8 cellular contexts compared by ENCODE assay signal in the genomic region with DNA sequence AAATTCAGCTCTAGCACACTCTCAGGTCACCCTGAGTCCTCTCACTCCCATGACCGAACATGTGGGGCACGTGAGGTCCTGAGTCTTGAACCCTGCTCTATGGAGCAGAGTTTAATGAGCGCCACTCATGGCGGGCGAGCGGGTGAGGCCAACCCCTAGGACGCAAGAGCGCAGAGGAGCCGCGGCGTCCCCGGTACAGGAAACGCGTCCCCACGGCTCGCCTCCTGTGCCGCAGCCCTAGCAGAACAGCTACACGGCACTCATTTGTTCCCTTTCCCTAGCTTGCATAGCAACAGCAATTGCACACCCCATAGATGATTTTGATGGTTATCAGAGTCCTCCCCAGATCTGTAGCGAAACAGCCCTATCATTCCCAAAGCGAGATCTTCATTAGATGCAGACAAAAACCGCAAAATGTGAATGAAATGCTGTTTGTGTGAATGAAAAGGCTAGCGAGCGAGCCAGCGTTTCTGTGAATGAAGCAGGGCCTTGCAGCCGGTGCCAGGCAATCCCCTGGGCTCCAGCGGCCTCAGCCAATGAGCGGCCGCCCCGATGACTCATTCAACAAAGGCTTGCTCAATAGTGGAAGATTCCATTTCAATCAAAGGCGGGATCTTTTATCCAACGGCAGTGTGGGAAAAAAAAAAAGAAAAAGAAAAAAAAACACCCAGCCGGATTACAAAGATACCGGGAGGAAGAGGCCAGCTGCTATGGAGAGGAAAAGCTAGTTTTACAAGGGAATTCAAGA. TPM values are rescaled to one million over a fixed set of nuclear protein-coding genes. Genes with fewer than 3 reads are reported as not detected.
DNase-seq lines count a peak whose midpoint lies in the region; ATAC-seq and TF ChIP-seq lines count a peak whose summit lies in the region.

No MANE protein-coding gene starts in this region.

- peak overlapping the region; percentile 70 for H2AFZ ChIP-seq in neural progenitor cell (replicated peaks)

- WGBS in thyroid gland, 2 donors, result 0 to 2% methylated on average over 32 to 33 of the region's 33 CpGs

- H3K27me3 ChIP-seq in adipocyte (replicated peaks; ENCODE audit: control insufficient read depth, insufficient read depth, low read length) (no peaks in the 10 kb centered on the region), neural progenitor cell (peaks cover 55% of the 10 kb centered on the region), thyroid gland (no peaks in the 10 kb centered on the region)

- H3K4me1 ChIP-seq in adipocyte (ENCODE audit: control insufficient read depth, insufficient read depth, low read length) (peaks cover 21% of the 10 kb centered on the region), neural progenitor cell (peaks cover 29% of the 10 kb centered on the region), thyroid gland (peaks cover 17 to 21% of the 10 kb centered on the region in 2 donors)

- H3K9ac ChIP-seq in adipocyte (ENCODE audit: low read length) (peak overlapping the region; percentile 73), neural progenitor cell (no peak overlapping the region)

- H3K4me2 ChIP-seq in neural progenitor cell, result peak overlapping the region; percentile 99

- H3K36me3 ChIP-seq in adipocyte (ENCODE audit: control insufficient read depth, insufficient read depth, low read length, severe bottlenecking) (no peaks in the 10 kb centered on the region), neural progenitor cell (no peaks in the 10 kb centered on the region), thyroid gland (no peaks in the 10 kb centered on the region)

- TF ChIP-seq POLR2A in thyroid gland (IDR thresholded peaks at IDR 0.05), result peak in 1 of 2 donors; percentile 81

- H3K27ac Mint-ChIP-seq in neural progenitor cell, result peak overlapping the region; percentile 99

- peaks cover 61% of the 10 kb centered on the region for H3K4me1 Mint-ChIP-seq in neural progenitor cell

- no peak for ATAC-seq in GM19023 (IDR thresholded peaks at IDR 0.05; ENCODE audit: unreplicated experiment)

- H3K79me2 ChIP-seq in neural progenitor cell (ENCODE audit: low read depth), result no peaks in the 10 kb centered on the region

- peak; percentile 94 for DNase-seq in DMS53 (lab: John Stamatoyannopoulos, UW)
- peak; percentile 71 for DNase-seq in Jurkat, Clone E6-1 (ENCODE audit: low read depth, low spot score)
- DNase-seq in adipocyte (ENCODE audit: low read depth), result peak; percentile 98
- DNase-seq in head of caudate nucleus, result peak; percentile 85 to 98 (median 94)
- DNase-seq in neural progenitor cell (ENCODE audit: low spot score), result peak; percentile 95
- peak; percentile 94 to 95 for DNase-seq in thyroid gland

- H4K20me1 ChIP-seq in neural progenitor cell (ENCODE audit: low read depth), result peaks cover 32% of the 10 kb centered on the region

- no peaks in the 10 kb centered on the region for H3K9me3 Mint-ChIP-seq in neural progenitor cell

- no peaks in the 10 kb centered on the region for H3K9me3 ChIP-seq in adipocyte (ENCODE audit: control insufficient read depth, low read length)
- no peaks in the 10 kb centered on the region for H3K9me3 ChIP-seq in neural progenitor cell (ENCODE audit: low read depth)
- H3K9me3 ChIP-seq in thyroid gland, result no peaks in the 10 kb centered on the region

- H3K27ac ChIP-seq in neural progenitor cell (no peak overlapping the region), thyroid gland (peak overlapping the region; percentile 60 to 84 (median 68))

- H3F3A ChIP-seq in neural progenitor cell (ENCODE audit: low read depth), result peaks cover 30% of the 10 kb centered on the region

- no peaks in the 10 kb centered on the region for H3K36me3 Mint-ChIP-seq in neural progenitor cell

- peak overlapping the region; percentile 88 for H3K4me3 Mint-ChIP-seq in neural progenitor cell

- intact Hi-C loops in head of caudate nucleus (cut with DNase I), result loop anchor here (10.0 kb wide), 1 partner anchor 125 kb away; no protein-coding TSS in a partner anchor
- intact Hi-C loops in thyroid gland (cut with DNase I), result no loop called here

- peaks cover 2% of the 10 kb centered on the region for H3K27me3 Mint-ChIP-seq in neural progenitor cell (ENCODE audit: insufficient read depth, low read depth)

- no peak for TF ChIP-seq CTCF in neural progenitor cell (IDR thresholded peaks at IDR 0.05)
- TF ChIP-seq CTCF in thyroid gland (IDR thresholded peaks at IDR 0.05), result no peak

- H3K4me3 ChIP-seq in Jurkat, Clone E6-1 (ENCODE audit: low read length), result peak overlapping the region; percentile 50
- H3K4me3 ChIP-seq in adipocyte (ENCODE audit: low read length) (peak overlapping the region; percentile 81), neural progenitor cell (peak overlapping the region; percentile 62), thyroid gland (replicated peaks in 1 of 3) (peak overlapping the region; percentile 4 to 23 (median 6))

TF ChIP-seq in PFSK-1, 5 proteins besides CTCF, POLR2A, EP300 and RAD21:
- peak; percentile 15; the same call in 1 of the 2 replicates for TF ChIP-seq POLR2AphosphoS5 (IDR thresholded peaks at IDR 0.05; ENCODE audit: low read depth, low read length)
- TF ChIP-seq TAF1 (IDR thresholded peaks at IDR 0.05; ENCODE audit: borderline replicate concordance, insufficient read depth, low read length), result peak; percentile 69; the same call in 1 of the 2 replicates
- peak; percentile 77 for TF ChIP-seq FOXP2 (optimal IDR thresholded peaks at IDR 0.05; ENCODE audit: borderline replicate concordance, extremely low read depth, extremely low read length, insufficient read depth)
- TF ChIP-seq, protein P1, sequence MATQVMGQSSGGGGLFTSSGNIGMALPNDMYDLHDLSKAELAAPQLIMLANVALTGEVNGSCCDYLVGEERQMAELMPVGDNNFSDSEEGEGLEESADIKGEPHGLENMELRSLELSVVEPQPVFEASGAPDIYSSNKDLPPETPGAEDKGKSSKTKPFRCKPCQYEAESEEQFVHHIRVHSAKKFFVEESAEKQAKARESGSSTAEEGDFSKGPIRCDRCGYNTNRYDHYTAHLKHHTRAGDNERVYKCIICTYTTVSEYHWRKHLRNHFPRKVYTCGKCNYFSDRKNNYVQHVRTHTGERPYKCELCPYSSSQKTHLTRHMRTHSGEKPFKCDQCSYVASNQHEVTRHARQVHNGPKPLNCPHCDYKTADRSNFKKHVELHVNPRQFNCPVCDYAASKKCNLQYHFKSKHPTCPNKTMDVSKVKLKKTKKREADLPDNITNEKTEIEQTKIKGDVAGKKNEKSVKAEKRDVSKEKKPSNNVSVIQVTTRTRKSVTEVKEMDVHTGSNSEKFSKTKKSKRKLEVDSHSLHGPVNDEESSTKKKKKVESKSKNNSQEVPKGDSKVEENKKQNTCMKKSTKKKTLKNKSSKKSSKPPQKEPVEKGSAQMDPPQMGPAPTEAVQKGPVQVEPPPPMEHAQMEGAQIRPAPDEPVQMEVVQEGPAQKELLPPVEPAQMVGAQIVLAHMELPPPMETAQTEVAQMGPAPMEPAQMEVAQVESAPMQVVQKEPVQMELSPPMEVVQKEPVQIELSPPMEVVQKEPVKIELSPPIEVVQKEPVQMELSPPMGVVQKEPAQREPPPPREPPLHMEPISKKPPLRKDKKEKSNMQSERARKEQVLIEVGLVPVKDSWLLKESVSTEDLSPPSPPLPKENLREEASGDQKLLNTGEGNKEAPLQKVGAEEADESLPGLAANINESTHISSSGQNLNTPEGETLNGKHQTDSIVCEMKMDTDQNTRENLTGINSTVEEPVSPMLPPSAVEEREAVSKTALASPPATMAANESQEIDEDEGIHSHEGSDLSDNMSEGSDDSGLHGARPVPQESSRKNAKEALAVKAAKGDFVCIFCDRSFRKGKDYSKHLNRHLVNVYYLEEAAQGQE (IDR thresholded peaks at IDR 0.05; ENCODE audit: insufficient read depth in 1 of 2, low read depth in 2 of 2, low read length in 2 of 2), result no peak

RNA-seq across cellular contexts. Expression of a gene that starts 1.5 kb away (rescaled TPM):
- 0.09 TPM for polyA plus RNA-seq in Jurkat, Clone E6-1 (2012; ENCODE audit: insufficient read depth, insufficient read length)
- 33.2 TPM for polyA plus RNA-seq in PFSK-1 (2012; ENCODE audit: insufficient read length, low read depth)
- 0.64 and 0.99 TPM in 2 replicates for total RNA-seq in neural progenitor cell (ENCODE audit: low replicate concordance)
- total RNA-seq in thyroid gland, result 1 to 10 TPM in 3 of 4 donors, under 1 TPM in 1; 0.40 to 5.9 (median 1.2) TPM

Comparison
In these comparisons a context has a peak if more than half of its experiments do, and no peak if none do; other contexts are left out.
1. H3K4me3 ChIP-seq: peak in every context shown above with its lines; median percentile 81 in adipocyte; 62 in neural progenitor cell; 50 in Jurkat, Clone E6-1; 6 in thyroid gland.